In the genomic region with DNA sequence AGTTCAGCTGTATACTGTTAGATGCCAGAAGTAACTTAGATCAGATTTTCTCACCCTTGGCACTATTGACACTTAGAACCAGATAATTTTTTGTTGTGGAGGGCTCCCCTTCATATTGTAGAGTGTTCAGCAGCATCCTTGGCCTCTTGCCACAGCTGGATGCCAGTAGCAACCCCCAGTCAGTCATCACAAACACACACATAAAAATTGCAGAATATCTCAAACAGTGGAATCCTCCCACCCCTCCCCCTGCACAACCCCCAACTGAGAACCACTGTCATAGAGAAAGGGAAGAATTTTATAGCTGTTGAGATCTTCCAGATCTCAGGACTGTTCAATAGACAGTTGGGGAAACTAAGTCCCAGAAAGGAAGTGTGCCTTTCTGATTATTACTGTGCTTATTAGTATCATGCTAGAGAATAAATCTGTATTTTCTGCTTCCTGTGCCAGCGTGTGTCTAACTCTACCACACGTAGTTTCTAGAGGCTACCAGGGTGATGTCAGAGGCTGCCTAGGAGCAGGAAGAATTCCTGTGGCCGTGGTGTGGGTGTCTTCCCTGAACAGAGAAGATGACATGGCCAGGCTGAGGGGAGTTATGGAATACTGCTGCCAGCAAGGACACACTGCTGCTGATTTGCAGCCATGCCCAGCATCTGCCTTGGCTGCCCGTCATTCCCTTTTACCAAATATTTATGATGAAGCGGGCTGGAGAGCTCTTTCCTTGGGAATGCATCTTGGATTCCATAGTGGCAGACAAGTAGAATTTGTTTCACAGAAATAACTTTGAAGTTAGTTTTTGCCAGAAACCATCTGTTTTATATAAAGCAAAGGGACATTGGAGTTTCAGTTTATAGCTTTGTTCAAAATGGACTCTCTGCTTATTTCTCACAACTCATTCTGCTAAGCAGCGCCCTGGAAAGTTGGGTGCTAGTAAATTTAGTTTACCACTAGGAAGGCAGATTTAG, we compare ENCODE assay signal across 18 cellular contexts.
A peak's percentile ranks its signal among the peaks of the same experiment; 100 is the strongest.
DNase-seq lines count a peak whose midpoint lies in the region; ATAC-seq and TF ChIP-seq lines count a peak whose summit lies in the region.
"Had no signal": no experiment of that assay in that cellular context is flagged by ENCODE, and none has a peak within 500 bp of the region (broad histone marks: within the 10 kb centered on the region; RNA-seq: fewer than 3 reads in every experiment).

No MANE protein-coding gene starts in this region.

- H3K4me2 ChIP-seq in IMR-90 (ENCODE audit: low read depth, low read length) (peak overlapping the region; percentile 24), neuronal stem cell (ENCODE audit: insufficient read depth, low read length, poor library complexity, severe bottlenecking) (no peak overlapping the region)

- H3K18ac ChIP-seq in IMR-90 (ENCODE audit: low read depth, low read length): peak overlapping the region; percentile 48; the same call in 1 of the 2 replicates
- no peak overlapping the region for H3K18ac ChIP-seq in neuronal stem cell (ENCODE audit: low read length)

- H3K23ac ChIP-seq in IMR-90 (ENCODE audit: low read depth, low read length) (peak overlapping the region; percentile 87), neuronal stem cell (ENCODE audit: low read depth, low read length, poor library complexity) (no peak overlapping the region)

- peak; percentile 83 for DNase-seq in AG09309 (ENCODE audit: low read depth)
- DNase-seq in IMR-90: peak; percentile 91
- DNase-seq in epidermal melanocyte (ENCODE audit: insufficient read length, low spot score): peak; percentile 40
- DNase-seq in neuronal stem cell (ENCODE audit: low spot score): no peak
- no peak for DNase-seq in central memory CD4-positive, alpha-beta T cell
- no peak for DNase-seq in Calu3
- no peak for DNase-seq in activated CD4-positive, alpha-beta T cell treated with anti-CD3 and anti-CD28 coated beads for 36 hours
- DNase-seq in naive thymus-derived CD8-positive, alpha-beta T cell: no peak
- DNase-seq: activated CD8-positive, alpha-beta memory T cell treated with anti-CD3 and anti-CD28 coated beads, Interleukin-2, amount 50 U/mL, for 48 hours; left ventricle myocardium superior; MM.1S; NCI-H345 had no signal

- intact Hi-C loops in IMR-90 (cut with micrococcal nuclease): loop anchor here (10.0 kb wide), 2 partner anchors 173 to 203 kb away; no protein-coding TSS in a partner anchor
- intact Hi-C loops in Calu3 (cut with micrococcal nuclease; ENCODE audit: unreplicated experiment): no loop called here
- intact Hi-C loops in activated CD4-positive, alpha-beta T cell treated with anti-CD3 and anti-CD28 coated beads for 36 hours (cut with DNase I, micrococcal nuclease): no loop called here

- H3K4me1 ChIP-seq in IMR-90 (ENCODE audit: control insufficient read depth, insufficient read depth, low read length): peaks cover 8% of the 10 kb centered on the region
- H3K4me1 ChIP-seq in neuronal stem cell (ENCODE audit: control insufficient read depth in 2 of 2, insufficient read depth in 1 of 2, low read depth in 1 of 2, low read length in 2 of 2): peaks cover 16 to 26% of the 10 kb centered on the region in 2 donors
- H3K4me1 ChIP-seq: breast epithelium, foreskin keratinocyte, parathyroid adenoma, suprapubic skin had no signal

- BruUV-seq in IMR-90 (replicated peaks; lab: Mats Ljungman, UMichigan) (no TSS peak), Calu3 (replicated peaks; lab: Mats Ljungman, UMichigan) (no TSS peak)

- peaks cover 10% of the 10 kb centered on the region; the same call in 1 of the 2 replicates for H3K9me1 ChIP-seq in IMR-90 (ENCODE audit: insufficient read depth, low read length)

- no peak overlapping the region for H2BK12ac ChIP-seq in neuronal stem cell (ENCODE audit: low read length)

- H3K36me3 ChIP-seq in IMR-90 (ENCODE audit: control insufficient read depth, insufficient read depth, low read length) (no peaks in the 10 kb centered on the region), neuronal stem cell (replicated peaks in 1 of 2; ENCODE audit: control insufficient read depth in 2 of 2, insufficient read depth in 2 of 2, low read length in 2 of 2) (no peaks in the 10 kb centered on the region)
- H3K36me3 ChIP-seq: breast epithelium, suprapubic skin had no signal

- H2BK120ac ChIP-seq in IMR-90 (ENCODE audit: low read depth, low read length) (peak overlapping the region; percentile 66), neuronal stem cell (ENCODE audit: low read depth, low read length) (no peak overlapping the region)

- H2AK5ac ChIP-seq in IMR-90 (ENCODE audit: low read depth, low read length) (0 out of 2 replicates have a peak overlapping the region, but pooled peaks have one; percentile 11), neuronal stem cell (ENCODE audit: low read depth, low read length) (no peak overlapping the region)

- H3K4me3 ChIP-seq in AG09309 (ENCODE audit: control insufficient read depth, low read depth, low read length) (peak overlapping the region; percentile 14), IMR-90 (ENCODE audit: insufficient read depth, low read depth, low read length) (no peak overlapping the region), neuronal stem cell (ENCODE audit: low read length in 2 of 2) (no peak overlapping the region)
- H3K4me3 ChIP-seq: breast epithelium, suprapubic skin had no signal

- H3K56ac ChIP-seq in IMR-90 (ENCODE audit: extremely low read depth, insufficient read depth, low read length): peak overlapping the region; percentile 61; the same call in 1 of the 2 replicates

- CTCF ChIA-PET in IMR-90 (lab: Yijun Ruan, JAX): interaction anchor here (0.6 to 1.6 kb wide), 4 partner anchors 14 to 258 kb away, joined by 3 to 5 read pairs (median 3); no protein-coding TSS in a partner anchor
- CTCF ChIA-PET in Calu3 (lab: Charles Lee): interaction anchor here (1.0 kb wide), 1 partner anchor 10 kb away, joined by 3 read pairs; no protein-coding TSS in a partner anchor
- CTCF ChIA-PET in activated CD4-positive, alpha-beta T cell treated with anti-CD3 and anti-CD28 coated beads for 36 hours (lab: Charles Lee): no interaction called here

- ATAC-seq in IMR-90 (ENCODE audit: low read depth): peak; percentile 93
- ATAC-seq in activated CD4-positive, alpha-beta T cell treated with anti-CD3 and anti-CD28 coated beads for 36 hours: no peak
- no peak for ATAC-seq in naive thymus-derived CD8-positive, alpha-beta T cell
- ATAC-seq: foreskin keratinocyte, left ventricle myocardium superior, Panc1 had no signal

- H3K4ac ChIP-seq in IMR-90 (ENCODE audit: low read depth, low read length) (peak overlapping the region; percentile 68), neuronal stem cell (ENCODE audit: low read length) (no peak overlapping the region)

- in situ Hi-C loops in IMR-90 (cut with MboI; ENCODE audit: low sequenced_read_pairs): no loop called here

- 0% methylated on average over 1 of the region's 6 CpGs; no CpG with 5 or more reads in 1 of the 2 experiments for WGBS in IMR-90 (ENCODE audit: extremely low coverage in 2 of 2, insufficient read length in 1 of 2), 2 experiments
- no CpG with 5 or more reads among the region's 6 CpGs for WGBS in neuronal stem cell (ENCODE audit: extremely low coverage in 2 of 2, insufficient read length in 2 of 2, insufficient replicate concordance in 1 of 2), 2 donors

- H3K27ac ChIP-seq in IMR-90 (ENCODE audit: insufficient read depth, low read length) (peak overlapping the region; percentile 42; the same call in 1 of the 2 replicates), neuronal stem cell (replicated peaks; ENCODE audit: low read length) (no peak overlapping the region)
- H3K27ac ChIP-seq: foreskin keratinocyte, parathyroid adenoma, suprapubic skin had no signal

- H4K8ac ChIP-seq in IMR-90 (ENCODE audit: low read depth in 2 of 2, low read length in 2 of 2) (peak overlapping the region; percentile 12 to 60; a peak in 2 of 4 replicates), neuronal stem cell (ENCODE audit: low read depth, low read length) (no peak overlapping the region)

- peaks cover 3% of the 10 kb centered on the region for H3K36me3 Mint-ChIP-seq in Calu3 (ENCODE audit: insufficient read depth, unreplicated experiment)
- peaks cover 4% of the 10 kb centered on the region for H3K36me3 Mint-ChIP-seq in activated CD4-positive, alpha-beta T cell treated with anti-CD3 and anti-CD28 coated beads for 36 hours (ENCODE audit: low read depth)
- H3K36me3 Mint-ChIP-seq in naive thymus-derived CD8-positive, alpha-beta T cell: peaks cover 0 to 20% (median 4%) of the 10 kb centered on the region in 3 donors

- no peaks in the 10 kb centered on the region for H3K27me3 Mint-ChIP-seq in Calu3 (ENCODE audit: unreplicated experiment)
- H3K27me3 Mint-ChIP-seq in activated CD4-positive, alpha-beta T cell treated with anti-CD3 and anti-CD28 coated beads for 36 hours: no peaks in the 10 kb centered on the region
- no peaks in the 10 kb centered on the region for H3K27me3 Mint-ChIP-seq in naive thymus-derived CD8-positive, alpha-beta T cell

- H4K5ac ChIP-seq in IMR-90 (ENCODE audit: low read depth, low read length): peak overlapping the region; percentile 29; the same call in 1 of the 2 replicates

- no peaks in the 10 kb centered on the region for H4K20me1 ChIP-seq in IMR-90 (ENCODE audit: insufficient read depth, low read length)

- dilution Hi-C loops in IMR-90 (cut with HindIII; ENCODE audit: low sequenced_read_pairs, unreplicated experiment): no loop called here

- no peak for TF ChIP-seq POLR2A in IMR-90 (IDR thresholded peaks at IDR 0.05; ENCODE audit: low read depth, low read length)

- TF ChIP-seq RAD21 in IMR-90 (IDR thresholded peaks at IDR 0.05; ENCODE audit: low read length): peak; percentile 19; the same call in 1 of the 2 replicates

- H2AFZ ChIP-seq in IMR-90 (replicated peaks; ENCODE audit: low read length, poor library complexity): peak overlapping the region; percentile 67
- H2AFZ ChIP-seq in neuronal stem cell (ENCODE audit: low read length): no peak overlapping the region
- H2AFZ ChIP-seq: parathyroid adenoma had no signal

- H2BK15ac ChIP-seq in IMR-90 (ENCODE audit: low read depth, low read length) (peak overlapping the region; percentile 12; the same call in 1 of the 3 replicates), neuronal stem cell (ENCODE audit: low read length) (no peak overlapping the region)

- H3K9ac ChIP-seq in IMR-90 (ENCODE audit: low read depth, low read length) (no peak overlapping the region), neuronal stem cell (ENCODE audit: low read depth, low read length, poor library complexity) (no peak overlapping the region)
- H3K9ac ChIP-seq: parathyroid adenoma had no signal

- no peaks in the 10 kb centered on the region for H3K9me3 ChIP-seq in IMR-90 (ENCODE audit: control insufficient read depth, insufficient read depth, low read length)
- H3K9me3 ChIP-seq in neuronal stem cell (replicated peaks in 1 of 2; ENCODE audit: control insufficient read depth in 2 of 2, insufficient read depth in 1 of 2, low read depth in 1 of 2, low read length in 2 of 2): no peaks in the 10 kb centered on the region
- H3K9me3 ChIP-seq: breast epithelium, suprapubic skin had no signal

- POLR2A ChIA-PET in IMR-90 (lab: Charles Lee; ENCODE audit: unreplicated experiment): no interaction called here
- POLR2A ChIA-PET in activated CD4-positive, alpha-beta T cell treated with anti-CD3 and anti-CD28 coated beads for 36 hours (lab: Charles Lee): no interaction called here
- POLR2A ChIA-PET in naive thymus-derived CD8-positive, alpha-beta T cell (lab: Charles Lee): interaction anchor here (0.6 kb wide), 1 partner anchor 604 kb away, joined by 3 read pairs; no protein-coding TSS in a partner anchor

- H3K27me3 ChIP-seq in IMR-90 (ENCODE audit: control insufficient read depth, insufficient read depth, low read length) (no peaks in the 10 kb centered on the region), neuronal stem cell (ENCODE audit: control insufficient read depth in 3 of 3, insufficient read depth in 3 of 3, low read depth in 1 of 3, low read length in 3 of 3) (no peaks in the 10 kb centered on the region)
- H3K27me3 ChIP-seq: breast epithelium, foreskin keratinocyte, suprapubic skin had no signal

- H3K79me1 ChIP-seq in IMR-90 (ENCODE audit: low read depth in 1 of 2, low read length in 2 of 2): peaks cover 3 to 16% of the 10 kb centered on the region in 2 experiments
- no peaks in the 10 kb centered on the region for H3K79me1 ChIP-seq in neuronal stem cell (ENCODE audit: low read depth, low read length)

- H4K91ac ChIP-seq in IMR-90 (ENCODE audit: insufficient read depth, low read depth, low read length) (peak overlapping the region; percentile 51; the same call in 1 of the 2 replicates), neuronal stem cell (ENCODE audit: low read depth, low read length, poor library complexity) (no peak overlapping the region)

- no peak overlapping the region for H3K4me3 Mint-ChIP-seq in Calu3 (ENCODE audit: low read depth, unreplicated experiment)
- no peak overlapping the region for H3K4me3 Mint-ChIP-seq in activated CD4-positive, alpha-beta T cell treated with anti-CD3 and anti-CD28 coated beads for 36 hours
- H3K4me3 Mint-ChIP-seq in naive thymus-derived CD8-positive, alpha-beta T cell: no peak overlapping the region
- H3K4me3 Mint-ChIP-seq: CD14-positive monocyte had no signal

- no peak overlapping the region for H2AK9ac ChIP-seq in IMR-90 (replicated peaks; ENCODE audit: low read depth, low read length, poor library complexity)

- TF ChIP-seq CTCF in AG09309 (IDR thresholded peaks at IDR 0.05; ENCODE audit: control insufficient read depth, insufficient read depth, low read depth, low read length, missing control alignments) (no peak), IMR-90 (conservative IDR thresholded peaks at IDR 0.05; ENCODE audit: low read depth, low read length) (no peak), Calu3 (IDR thresholded peaks at IDR 0.05; ENCODE audit: unreplicated experiment) (no peak)

- H3K27ac Mint-ChIP-seq in Calu3 (ENCODE audit: unreplicated experiment): no peak overlapping the region
- H3K27ac Mint-ChIP-seq in activated CD4-positive, alpha-beta T cell treated with anti-CD3 and anti-CD28 coated beads for 36 hours: no peak overlapping the region
- H3K27ac Mint-ChIP-seq in naive thymus-derived CD8-positive, alpha-beta T cell: peak overlapping the region in 1 of 10 donors; percentile 42

- H2BK5ac ChIP-seq in IMR-90 (ENCODE audit: low read depth, low read length, poor library complexity, severe bottlenecking) (peak overlapping the region; percentile 81), neuronal stem cell (ENCODE audit: low read length) (no peak overlapping the region)

- no peaks in the 10 kb centered on the region for H3K9me3 Mint-ChIP-seq in Calu3 (ENCODE audit: low read depth, unreplicated experiment)
- no peaks in the 10 kb centered on the region for H3K9me3 Mint-ChIP-seq in activated CD4-positive, alpha-beta T cell treated with anti-CD3 and anti-CD28 coated beads for 36 hours (ENCODE audit: low read depth)
- no peaks in the 10 kb centered on the region for H3K9me3 Mint-ChIP-seq in naive thymus-derived CD8-positive, alpha-beta T cell
- H3K9me3 Mint-ChIP-seq: CD14-positive monocyte had no signal

- H3K4me1 Mint-ChIP-seq in Calu3 (ENCODE audit: low read depth, unreplicated experiment): peaks cover 33% of the 10 kb centered on the region
- peaks cover 9% of the 10 kb centered on the region for H3K4me1 Mint-ChIP-seq in activated CD4-positive, alpha-beta T cell treated with anti-CD3 and anti-CD28 coated beads for 36 hours
- H3K4me1 Mint-ChIP-seq in naive thymus-derived CD8-positive, alpha-beta T cell: peaks cover 0 to 17% (median 12%) of the 10 kb centered on the region in 4 donors
- H3K4me1 Mint-ChIP-seq: CD14-positive monocyte had no signal

- peak overlapping the region; percentile 73 for H3K14ac ChIP-seq in IMR-90 (replicated peaks; ENCODE audit: low read depth, low read length)
- H3K14ac ChIP-seq in neuronal stem cell (ENCODE audit: low read length): peak overlapping the region; percentile 40

- peak overlapping the region; percentile 73 for H2BK20ac ChIP-seq in IMR-90 (ENCODE audit: low read depth, low read length)

Comparison
In these comparisons a context has a peak if more than half of its experiments do, and no peak if none do; other contexts are left out.
1. DNase-seq: peak in AG09309 (single experiment), IMR-90 (single experiment) and epidermal melanocyte (single experiment); none in neuronal stem cell (single experiment), central memory CD4-positive, alpha-beta T cell (single experiment), Calu3 (single experiment), activated CD4-positive, alpha-beta T cell treated with anti-CD3 and anti-CD28 coated beads for 36 hours (single experiment) and naive thymus-derived CD8-positive, alpha-beta T cell (0 of 10).